ENCODE assay signal across 19 cellular contexts in the genomic region with DNA sequence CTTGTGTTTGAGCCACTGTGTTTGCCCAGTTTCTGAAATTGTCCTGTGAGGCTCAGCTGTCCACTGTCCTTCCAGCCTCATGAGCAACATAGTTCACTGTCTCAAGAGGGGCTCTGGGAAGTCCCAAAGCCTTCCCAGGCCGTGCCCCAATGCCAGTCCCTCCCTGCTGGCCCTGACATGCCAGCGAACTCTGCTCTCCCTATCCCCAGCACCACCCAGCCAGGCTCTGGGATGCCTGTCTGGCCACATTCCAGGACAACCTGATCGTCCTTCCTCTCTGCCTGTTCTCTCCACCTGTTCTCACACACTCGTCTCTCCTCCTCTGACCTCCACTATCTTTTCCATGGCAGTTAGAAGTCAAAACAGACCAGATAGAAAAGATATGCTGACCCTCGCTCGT.
"Had no signal": no experiment of that assay in that cellular context is flagged by ENCODE, and none has a peak within 500 bp of the region (broad histone marks: within the 10 kb centered on the region; RNA-seq: fewer than 3 reads in every experiment).

No MANE protein-coding gene starts in this region.

- H3K27ac ChIP-seq: epithelial cell of prostate, gastrocnemius medialis, heart left ventricle, spleen, stomach, testis had no signal

- H3K36me3 ChIP-seq: gastrocnemius medialis, heart left ventricle, spleen, stomach had no signal

- H3K9me3 Mint-ChIP-seq: activated T-cell treated with anti-CD3 and anti-CD28 coated beads, Interleukin-2, amount 50 U/mL, for 72 hours; dendritic cell treated with granulocyte-macrophage colony-stimulating factor and Interleukin-4, amounts not matched to agents 40 ng/mL and 50 ng/mL, for 4 days had no signal

- H3K9me3 ChIP-seq: gastrocnemius medialis, heart left ventricle, spleen, stomach, testis had no signal

- H3K27me3 ChIP-seq: gastrocnemius medialis, heart left ventricle, spleen, stomach, testis had no signal

- FAIRE-seq: TTC549 had no signal

- H3K4me3 Mint-ChIP-seq: activated CD8-positive, alpha-beta T cell treated with anti-CD3 and anti-CD28 coated beads, Interleukin-2, amount 10 ng/mL, durations not matched to agents 7 days and 5 days; activated naive CD8-positive, alpha-beta T cell; activated T-cell treated with anti-CD3 and anti-CD28 coated beads, Interleukin-2, amount 50 U/mL, for 72 hours; dendritic cell treated with granulocyte-macrophage colony-stimulating factor and Interleukin-4, amounts not matched to agents 40 ng/mL and 50 ng/mL, for 4 days; nephron; WTC11 had no signal

- ATAC-seq: activated CD8-positive, alpha-beta T cell treated with anti-CD3 and anti-CD28 coated beads, Interleukin-2, amount 10 ng/mL, durations not matched to agents 7 days and 5 days; activated T-cell treated with anti-CD3 and anti-CD28 coated beads, Interleukin-2, amount 50 U/mL, for 72 hours; gastrocnemius medialis; heart left ventricle; sciatic nerve; WTC11 had no signal

- H3K4me1 ChIP-seq: gastrocnemius medialis, stomach, testis had no signal

- H3K36me3 Mint-ChIP-seq: activated naive CD8-positive, alpha-beta T cell had no signal

- DNase-seq: activated CD4-positive, alpha-beta T cell treated with anti-CD3 and anti-CD28 coated beads for 48 hours; activated CD8-positive, alpha-beta memory T cell treated with anti-CD3 and anti-CD28 coated beads, Interleukin-2, amount 50 U/mL, for 4 hours; activated CD8-positive, alpha-beta T cell treated with anti-CD3 and anti-CD28 coated beads, Interleukin-2, amount 10 ng/mL, durations not matched to agents 7 days and 5 days; activated gamma-delta T cell treated with Interleukin-2 at 50 U/mL for 16 hours; activated T-cell treated with anti-CD3 and anti-CD28 coated beads, Interleukin-2, amount 50 U/mL, for 72 hours; anterior cingulate cortex; gastrocnemius medialis; heart left ventricle; spleen; stimulated activated CD4-positive, alpha-beta T cell treated with anti-CD3 and anti-CD28 coated beads, Interleukin-1b, Interleukin-23, amount 100 ng/mL, for 48 hours; stomach; testis had no signal

- H3K27ac Mint-ChIP-seq: activated CD8-positive, alpha-beta T cell treated with anti-CD3 and anti-CD28 coated beads, Interleukin-2, amount 10 ng/mL, durations not matched to agents 7 days and 5 days; activated naive CD8-positive, alpha-beta T cell; activated T-cell treated with anti-CD3 and anti-CD28 coated beads, Interleukin-2, amount 50 U/mL, for 72 hours; dendritic cell treated with granulocyte-macrophage colony-stimulating factor and Interleukin-4, amounts not matched to agents 40 ng/mL and 50 ng/mL, for 4 days; nephron; WTC11 had no signal

- H3K4me3 ChIP-seq: gastrocnemius medialis, heart left ventricle, spleen, stomach, testis had no signal
